14 cellular contexts compared by ENCODE assay signal in genomic region chr12:64236549-64236948, GRCh38. TPM values are rescaled to one million over a fixed set of nuclear protein-coding genes. Genes with fewer than 3 reads are reported as not detected.
A peak's percentile ranks its signal among the peaks of the same experiment; 100 is the strongest.
DNase-seq lines count a peak whose midpoint lies in the region; ATAC-seq and TF ChIP-seq lines count a peak whose summit lies in the region.
"Had no signal": no experiment of that assay in that cellular context is flagged by ENCODE, and none has a peak within 500 bp of the region (broad histone marks: within the 10 kb centered on the region; RNA-seq: fewer than 3 reads in every experiment).

No MANE protein-coding gene starts in this region.

- DNase-seq in A673 (ENCODE audit: low spot score) (peak; percentile 11), HCT116 (ENCODE audit: low read depth, low spot score) (peak; percentile 10), fibroblast of peridontal ligament (ENCODE audit: extremely low read depth) (peak; percentile 38), superior temporal gyrus (ENCODE audit: extremely low spot score) (no peak), KG1 (lab: John Stamatoyannopoulos, UW) (no peak)
- DNase-seq: kidney; naive thymus-derived CD8-positive, alpha-beta T cell; upper lobe of left lung had no signal

- no peak overlapping the region for H3K4me2 ChIP-seq in HCT116 (ENCODE audit: low read length)

- H3K9me2 ChIP-seq in HCT116 (ENCODE audit: insufficient read depth): no peaks in the 10 kb centered on the region

- H3K4me1 ChIP-seq in A673 (ENCODE audit: insufficient read depth, low read length, poor library complexity, severe bottlenecking) (no peaks in the 10 kb centered on the region), HCT116 (ENCODE audit: control insufficient read depth in 1 of 2, insufficient read depth in 2 of 2, low read length in 2 of 2) (no peaks in the 10 kb centered on the region)
- H3K4me1 ChIP-seq: esophagus muscularis mucosa, upper lobe of left lung had no signal

- RAD21 ChIA-PET in HCT116 (lab: Charles Lee; ENCODE audit: low non-redundant PET in 1 of 2, low total read pairs in 2 of 2, uncharacterized antibody in 2 of 2, unreplicated experiment in 2 of 2): no interaction called here

- no TSS peak for BruUV-seq in A673 (replicated peaks; lab: Mats Ljungman, UMichigan)
- no TSS peak for BruUV-seq in HCT116 (replicated peaks; lab: Mats Ljungman, UMichigan)

- no peaks in the 10 kb centered on the region for H3K36me3 ChIP-seq in A673 (ENCODE audit: insufficient read depth, low read length, poor library complexity, severe bottlenecking)
- no peaks in the 10 kb centered on the region for H3K36me3 ChIP-seq in HCT116 (ENCODE audit: control insufficient read depth in 1 of 2, insufficient read depth in 2 of 2, low read length in 2 of 2)
- H3K36me3 ChIP-seq: esophagus muscularis mucosa, upper lobe of left lung had no signal

- H3K9me3 ChIP-seq in A673 (ENCODE audit: low read depth, low read length, poor library complexity, severe bottlenecking) (no peaks in the 10 kb centered on the region), HCT116 (ENCODE audit: control insufficient read depth in 1 of 2, insufficient read depth in 1 of 2, low read depth in 1 of 2, low read length in 2 of 2) (no peaks in the 10 kb centered on the region)
- H3K9me3 ChIP-seq: esophagus muscularis mucosa, upper lobe of left lung had no signal

- H4K20me1 ChIP-seq in HCT116 (ENCODE audit: insufficient read depth): no peaks in the 10 kb centered on the region

- H3K27ac ChIP-seq in A673 (ENCODE audit: low read depth, low read length, poor library complexity, severe bottlenecking) (no peak overlapping the region), HCT116 (ENCODE audit: low read depth, low read length) (no peak overlapping the region)
- H3K27ac ChIP-seq: C4-2B, esophagus muscularis mucosa, upper lobe of left lung had no signal

- ATAC-seq in HCT116 (peak; percentile 74), SK-N-SH treated with all-trans-retinoic acid at 6 μM for 48 hours (peak; percentile 88), GM19023 (IDR thresholded peaks at IDR 0.05; ENCODE audit: unreplicated experiment) (no peak), HG03045 (IDR thresholded peaks at IDR 0.05; ENCODE audit: unreplicated experiment) (no peak)
- ATAC-seq: naive thymus-derived CD8-positive, alpha-beta T cell; Right ventricle myocardium inferior had no signal

- no peak for TF ChIP-seq CTCF in A673 (conservative IDR thresholded peaks at IDR 0.05; ENCODE audit: low read depth, low read length)
- TF ChIP-seq CTCF in HCT116 (IDR thresholded peaks at IDR 0.05 in 2 of 3, conservative IDR thresholded peaks at IDR 0.05 in 1 of 3; ENCODE audit: borderline replicate concordance in 1 of 3, insufficient read depth in 1 of 3, low read depth in 2 of 3, low read length in 2 of 3): peak; percentile 7 to 57 (median 12); a peak in 2 of 6 replicates

- intact Hi-C loops in A673 (cut with micrococcal nuclease; ENCODE audit: unreplicated experiment): no loop called here
- intact Hi-C loops in HCT116 (cut with micrococcal nuclease): loop anchor here (1.0 kb wide), 1 partner anchor 397 kb away; no protein-coding TSS in a partner anchor

- CTCF ChIA-PET in A673 (lab: Charles Lee): no interaction called here
- CTCF ChIA-PET in HCT116 (lab: Charles Lee): interaction anchor here (0.8 to 2.7 kb wide), 3 partner anchors 393 to 410 kb away, joined by 3 to 10 read pairs (median 7); no protein-coding TSS in a partner anchor

- no peak overlapping the region for H3K4me3 ChIP-seq in A673 (ENCODE audit: low read depth, low read length, poor library complexity, severe bottlenecking)
- H3K4me3 ChIP-seq in HCT116 (replicated peaks in 1 of 2; ENCODE audit: low read depth in 1 of 2, low read length in 2 of 2): no peak overlapping the region
- H3K4me3 ChIP-seq: esophagus muscularis mucosa, upper lobe of left lung had no signal

- H3K9ac ChIP-seq in HCT116 (ENCODE audit: low read length): no peak overlapping the region

- H3K79me2 ChIP-seq in HCT116 (ENCODE audit: insufficient read depth, low read length): no peaks in the 10 kb centered on the region

- peak; percentile 76 for TF ChIP-seq RAD21 in HCT116 (IDR thresholded peaks at IDR 0.05; ENCODE audit: low read depth)

- no peaks in the 10 kb centered on the region for H3K27me3 ChIP-seq in A673 (replicated peaks; ENCODE audit: insufficient read depth, low read depth, low read length, poor library complexity)
- no peaks in the 10 kb centered on the region for H3K27me3 ChIP-seq in HCT116 (ENCODE audit: insufficient read depth, low read length)
- H3K27me3 ChIP-seq: esophagus muscularis mucosa, upper lobe of left lung had no signal

- POLR2A ChIA-PET in A673 (lab: Charles Lee; ENCODE audit: low non-redundant PET): no interaction called here
- POLR2A ChIA-PET in HCT116 (lab: Charles Lee): no interaction called here

- no peak for TF ChIP-seq POLR2A in HCT116 (IDR thresholded peaks at IDR 0.05; ENCODE audit: borderline replicate concordance, extremely low read depth, insufficient read depth, insufficient read length)

- H2AFZ ChIP-seq in HCT116 (ENCODE audit: low read depth, low read length, poor library complexity, severe bottlenecking): no peak overlapping the region

TF ChIP-seq in HCT116, 20 proteins besides CTCF, POLR2A, EP300 and RAD21:
- TF ChIP-seq POLR2AphosphoS5 (IDR thresholded peaks at IDR 0.05; ENCODE audit: low read depth, low read length) (no peak), JUND (IDR thresholded peaks at IDR 0.05) (no peak), ZFX (IDR thresholded peaks at IDR 0.05) (no peak), TCF7L2 (IDR thresholded peaks at IDR 0.05; ENCODE audit: borderline replicate concordance, extremely low read depth, insufficient read depth, insufficient read length) (peak; percentile 54)
- TF ChIP-seq, protein P1, sequence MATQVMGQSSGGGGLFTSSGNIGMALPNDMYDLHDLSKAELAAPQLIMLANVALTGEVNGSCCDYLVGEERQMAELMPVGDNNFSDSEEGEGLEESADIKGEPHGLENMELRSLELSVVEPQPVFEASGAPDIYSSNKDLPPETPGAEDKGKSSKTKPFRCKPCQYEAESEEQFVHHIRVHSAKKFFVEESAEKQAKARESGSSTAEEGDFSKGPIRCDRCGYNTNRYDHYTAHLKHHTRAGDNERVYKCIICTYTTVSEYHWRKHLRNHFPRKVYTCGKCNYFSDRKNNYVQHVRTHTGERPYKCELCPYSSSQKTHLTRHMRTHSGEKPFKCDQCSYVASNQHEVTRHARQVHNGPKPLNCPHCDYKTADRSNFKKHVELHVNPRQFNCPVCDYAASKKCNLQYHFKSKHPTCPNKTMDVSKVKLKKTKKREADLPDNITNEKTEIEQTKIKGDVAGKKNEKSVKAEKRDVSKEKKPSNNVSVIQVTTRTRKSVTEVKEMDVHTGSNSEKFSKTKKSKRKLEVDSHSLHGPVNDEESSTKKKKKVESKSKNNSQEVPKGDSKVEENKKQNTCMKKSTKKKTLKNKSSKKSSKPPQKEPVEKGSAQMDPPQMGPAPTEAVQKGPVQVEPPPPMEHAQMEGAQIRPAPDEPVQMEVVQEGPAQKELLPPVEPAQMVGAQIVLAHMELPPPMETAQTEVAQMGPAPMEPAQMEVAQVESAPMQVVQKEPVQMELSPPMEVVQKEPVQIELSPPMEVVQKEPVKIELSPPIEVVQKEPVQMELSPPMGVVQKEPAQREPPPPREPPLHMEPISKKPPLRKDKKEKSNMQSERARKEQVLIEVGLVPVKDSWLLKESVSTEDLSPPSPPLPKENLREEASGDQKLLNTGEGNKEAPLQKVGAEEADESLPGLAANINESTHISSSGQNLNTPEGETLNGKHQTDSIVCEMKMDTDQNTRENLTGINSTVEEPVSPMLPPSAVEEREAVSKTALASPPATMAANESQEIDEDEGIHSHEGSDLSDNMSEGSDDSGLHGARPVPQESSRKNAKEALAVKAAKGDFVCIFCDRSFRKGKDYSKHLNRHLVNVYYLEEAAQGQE (IDR thresholded peaks at IDR 0.05; ENCODE audit: low read depth): no peak

TF ChIP-seq in SK-N-SH treated with all-trans-retinoic acid at 6 μM for 48 hours, 23 proteins besides CTCF, POLR2A, EP300 and RAD21 (continues in another document):
- no peak for TF ChIP-seq TOX (CRISPR knock-in tag; IDR thresholded peaks at IDR 0.05; ENCODE audit: borderline replicate concordance)
- TF ChIP-seq, protein P2, sequence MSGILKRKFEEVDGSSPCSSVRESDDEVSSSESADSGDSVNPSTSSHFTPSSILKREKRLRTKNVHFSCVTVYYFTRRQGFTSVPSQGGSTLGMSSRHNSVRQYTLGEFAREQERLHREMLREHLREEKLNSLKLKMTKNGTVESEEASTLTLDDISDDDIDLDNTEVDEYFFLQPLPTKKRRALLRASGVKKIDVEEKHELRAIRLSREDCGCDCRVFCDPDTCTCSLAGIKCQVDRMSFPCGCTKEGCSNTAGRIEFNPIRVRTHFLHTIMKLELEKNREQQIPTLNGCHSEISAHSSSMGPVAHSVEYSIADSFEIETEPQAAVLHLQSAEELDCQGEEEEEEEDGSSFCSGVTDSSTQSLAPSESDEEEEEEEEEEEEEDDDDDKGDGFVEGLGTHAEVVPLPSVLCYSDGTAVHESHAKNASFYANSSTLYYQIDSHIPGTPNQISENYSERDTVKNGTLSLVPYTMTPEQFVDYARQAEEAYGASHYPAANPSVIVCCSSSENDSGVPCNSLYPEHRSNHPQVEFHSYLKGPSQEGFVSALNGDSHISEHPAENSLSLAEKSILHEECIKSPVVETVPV (CRISPR knock-in tag; IDR thresholded peaks at IDR 0.05): no peak
- TF ChIP-seq BACH2 (CRISPR knock-in tag; IDR thresholded peaks at IDR 0.05; ENCODE audit: borderline replicate concordance): no peak
- TF ChIP-seq TCF4 (CRISPR knock-in tag; IDR thresholded peaks at IDR 0.05; ENCODE audit: borderline replicate concordance): no peak
- TF ChIP-seq ZNF8 (CRISPR knock-in tag; IDR thresholded peaks at IDR 0.05): no peak

RNA-seq across cellular contexts. Expression of gene KICS2, which starts 14.5 kb away (rescaled TPM):
- total RNA-seq in A673 (2021) (10.8 and 14.0 TPM in 2 replicates), HCT116 (2021; ENCODE audit: unreplicated experiment) (18.1 TPM)
- 5.6 and 6.8 TPM in 2 replicates for polyA plus RNA-seq in HCT116 (2012)

Comparison
In these comparisons a context has a peak if more than half of its experiments do, and no peak if none do; other contexts are left out.
1. DNase-seq: peak in A673 (single experiment), HCT116 (single experiment) and fibroblast of peridontal ligament (single experiment); none in superior temporal gyrus (single experiment) and KG1 (single experiment).
2. ATAC-seq: peak in HCT116 (single experiment) and SK-N-SH treated with all-trans-retinoic acid at 6 μM for 48 hours (single experiment); none in GM19023 (single experiment) and HG03045 (single experiment).